Comparison of ENCODE assay signal across 26 cellular contexts in the genomic region with DNA sequence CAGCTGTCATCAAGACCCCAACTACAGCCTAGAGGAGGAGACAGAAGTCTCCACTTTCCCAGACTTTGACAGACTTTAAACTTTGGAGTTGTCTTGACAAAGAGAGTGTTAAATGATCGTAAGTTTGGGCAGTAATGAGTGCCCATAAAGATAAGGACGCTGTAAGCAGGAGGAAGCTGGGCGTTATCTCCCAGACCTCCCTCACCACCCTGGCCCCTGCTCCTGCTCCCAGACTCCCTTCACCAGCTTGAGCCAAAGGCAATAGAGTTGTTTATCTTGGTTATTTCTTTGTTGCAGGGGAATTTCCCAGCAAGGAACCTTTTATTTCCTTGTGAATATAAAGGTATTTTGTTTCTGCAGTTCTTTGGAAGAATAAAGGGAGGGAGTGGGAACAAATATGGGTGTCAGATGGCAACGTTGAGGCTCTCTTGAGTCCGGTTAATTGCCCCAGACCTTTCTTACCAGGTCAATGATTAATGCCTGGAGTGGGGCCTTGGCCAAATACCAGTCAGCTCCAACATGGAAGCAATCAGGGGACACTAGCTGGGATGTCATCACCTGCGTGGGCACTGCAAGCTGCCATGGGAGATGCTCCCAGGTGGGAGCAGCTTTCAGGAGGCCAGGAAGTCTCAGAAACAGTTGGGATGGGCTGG. TPM values are rescaled to one million over a fixed set of nuclear protein-coding genes. Genes with fewer than 3 reads are reported as not detected.
DNase-seq lines count a peak whose midpoint lies in the region; ATAC-seq and TF ChIP-seq lines count a peak whose summit lies in the region.
"Had no signal": no experiment of that assay in that cellular context is flagged by ENCODE, and none has a peak within 500 bp of the region (broad histone marks: within the 10 kb centered on the region; RNA-seq: fewer than 3 reads in every experiment).

No MANE protein-coding gene starts in this region.

- H3K79me2 ChIP-seq in hepatocyte: no peaks in the 10 kb centered on the region

- 23% methylated on average over 6 of the region's 6 CpGs for WGBS in hepatocyte (ENCODE audit: low lambda C conversion rate, missing lambda C conversion rate)

- no peaks in the 10 kb centered on the region for H3K9me2 ChIP-seq in hepatocyte (replicated peaks; ENCODE audit: insufficient read depth)
- H3K9me2 ChIP-seq: SK-N-SH had no signal

- no peaks in the 10 kb centered on the region for H4K20me1 ChIP-seq in hepatocyte (ENCODE audit: insufficient read depth, poor library complexity, severe bottlenecking)

- H3K4me3 ChIP-seq in hepatocyte (no peak overlapping the region), muscle layer of duodenum (ENCODE audit: low read depth in 1 of 2, low read length in 2 of 2) (peak overlapping the region in 1 of 2 donors; percentile 17)
- H3K4me3 ChIP-seq: GM23248, lower lobe of right lung, right atrium auricular region had no signal

- DNase-seq in DMS53 treated with DMSO at 0.1 percent for 48 hours (lab: John Stamatoyannopoulos, UW; ENCODE audit: unreplicated experiment) (peak; percentile 26), OCI-M1 (lab: John Stamatoyannopoulos, UW) (peak; percentile 73), hepatocyte (ENCODE audit: low spot score) (peak; percentile 68), anterior cingulate cortex (lab: John Stamatoyannopoulos, UW) (no peak), hepatic stellate cell (ENCODE audit: low spot score) (no peak)
- DNase-seq: activated T-cell treated with anti-CD3 and anti-CD28 coated beads, Interleukin-2, amount 50 U/mL, for 72 hours; endodermal cell; GF-D8; GM23248; lower lobe of right lung; naive thymus-derived CD4-positive, alpha-beta T cell; NCI-H187 treated with DMSO at 0.1 percent for 48 hours; NK-92 treated with Interleukin-12 subunit alpha and Interleukin-12 subunit beta, amount 100 ng/mL, for 24 hours; SK-N-SH had no signal

- no peak overlapping the region for H2AFZ ChIP-seq in hepatocyte
- H2AFZ ChIP-seq: GM23248 had no signal

- H3K27me3 ChIP-seq in hepatocyte: peaks cover 12% of the 10 kb centered on the region
- no peaks in the 10 kb centered on the region for H3K27me3 ChIP-seq in muscle layer of duodenum (ENCODE audit: low read depth, low read length)
- H3K27me3 ChIP-seq: right atrium auricular region had no signal

- H3K27ac ChIP-seq in hepatocyte (peak overlapping the region; percentile 82), muscle layer of duodenum (ENCODE audit: low read length) (peak overlapping the region; percentile 72)
- H3K27ac ChIP-seq: GM23248, KMS-11, lower lobe of right lung, right atrium auricular region had no signal

- no peak for TF ChIP-seq CTCF in hepatocyte (IDR thresholded peaks at IDR 0.05; ENCODE audit: poor library complexity)

- H3K9me3 ChIP-seq in hepatocyte (ENCODE audit: low read depth): no peaks in the 10 kb centered on the region
- no peaks in the 10 kb centered on the region for H3K9me3 ChIP-seq in muscle layer of duodenum (ENCODE audit: control insufficient read depth in 1 of 2, low read length in 2 of 2)
- H3K9me3 ChIP-seq: lower lobe of right lung, right atrium auricular region, SK-N-SH had no signal

- H3K4me2 ChIP-seq in hepatocyte: peak overlapping the region; percentile 45
- H3K4me2 ChIP-seq: KMS-11, SK-N-SH had no signal

- ATAC-seq in HG02759 (IDR thresholded peaks at IDR 0.05; ENCODE audit: unreplicated experiment): no peak
- ATAC-seq: activated CD4-positive, CD25-positive, alpha-beta regulatory T cell treated with anti-CD3 and anti-CD28 coated beads, Interleukin-2, amount 50 U/mL, for 24 hours; activated naive CD4-positive, alpha-beta T cell treated with anti-CD3 and anti-CD28 coated beads, Interleukin-2, amount 50 U/mL, for 72 hours; activated T-cell treated with anti-CD3 and anti-CD28 coated beads, Interleukin-2, amount 50 U/mL, for 72 hours; naive thymus-derived CD4-positive, alpha-beta T cell had no signal

- H3K36me3 ChIP-seq in hepatocyte (replicated peaks; ENCODE audit: insufficient read depth, low read depth) (no peaks in the 10 kb centered on the region), muscle layer of duodenum (ENCODE audit: control insufficient read depth in 1 of 2, insufficient read depth in 2 of 2, low read length in 2 of 2) (no peaks in the 10 kb centered on the region)
- H3K36me3 ChIP-seq: right atrium auricular region had no signal

- H3K4me1 ChIP-seq in hepatocyte (ENCODE audit: insufficient read depth) (peaks cover 11% of the 10 kb centered on the region), muscle layer of duodenum (ENCODE audit: control insufficient read depth in 1 of 2, insufficient read depth in 2 of 2, low read length in 2 of 2) (no peaks in the 10 kb centered on the region)
- H3K4me1 ChIP-seq: right atrium auricular region had no signal

RNA-seq across cellular contexts. Expression of a gene that starts 4.4 kb away (rescaled TPM):
- 22.9 and 23.3 TPM in 2 replicates for total RNA-seq in hepatocyte
- 8.1 and 11.0 TPM in 2 replicates for polyA plus RNA-seq in hepatocyte
- total RNA-seq: endodermal cell; glomerular endothelial cell; GM23248; naive thymus-derived CD4-positive, alpha-beta T cell; right atrium auricular region; RPMI7951 had no signal
- polyA plus RNA-seq: AG04450; CD14-positive monocyte; GM23248; naive thymus-derived CD4-positive, alpha-beta T cell; SK-N-SH had no signal

RNA-seq across cellular contexts. Expression of a gene that starts 20.2 kb away (rescaled TPM):
- total RNA-seq in hepatocyte: 0.97 and 2.6 TPM in 2 replicates
- polyA plus RNA-seq in hepatocyte: 0.71 and 0.88 TPM in 2 replicates
- total RNA-seq: endodermal cell had no signal

RNA-seq across cellular contexts. Expression of a gene that starts 28.4 kb away (rescaled TPM):
- 0.52 and 0.70 TPM in 2 replicates for total RNA-seq in hepatocyte
- polyA plus RNA-seq in hepatocyte: 0.52 TPM in 1 of 2 replicates, not detected in the other
- total RNA-seq: activated CD8-positive, alpha-beta memory T cell treated with anti-CD3 and anti-CD28 coated beads for 36 hours; activated naive CD4-positive, alpha-beta T cell treated with anti-CD3 and anti-CD28 coated beads, Interleukin-2, amount 50 U/mL, for 72 hours; activated T-cell treated with anti-CD3 and anti-CD28 coated beads, Interleukin-2, amount 50 U/mL, for 72 hours; endodermal cell; glomerular endothelial cell; GM23248; lower lobe of right lung; naive thymus-derived CD4-positive, alpha-beta T cell; omental fat pad; right atrium auricular region; RPMI7951 had no signal
- polyA plus RNA-seq: AG04450; CD14-positive monocyte; GM23248; naive thymus-derived CD4-positive, alpha-beta T cell; SK-N-SH had no signal

RNA-seq across cellular contexts. Expression of a gene that starts 44.6 kb away (rescaled TPM):
- total RNA-seq in hepatocyte: 0.12 TPM in 1 of 2 replicates, not detected in the other
- 1.3 TPM in 1 of 2 replicates, not detected in the other for polyA plus RNA-seq in hepatocyte
- total RNA-seq: endodermal cell, glomerular endothelial cell, lower lobe of right lung had no signal
- polyA plus RNA-seq: CD14-positive monocyte had no signal

Comparison
In these comparisons a context has a peak if more than half of its experiments do, and no peak if none do; other contexts are left out.
1. DNase-seq: peak in DMS53 treated with DMSO at 0.1 percent for 48 hours (single experiment), OCI-M1 (single experiment) and hepatocyte (single experiment); none in anterior cingulate cortex (0 of 58) and hepatic stellate cell (single experiment).